8 cellular contexts compared by ENCODE assay signal in the genomic region with DNA sequence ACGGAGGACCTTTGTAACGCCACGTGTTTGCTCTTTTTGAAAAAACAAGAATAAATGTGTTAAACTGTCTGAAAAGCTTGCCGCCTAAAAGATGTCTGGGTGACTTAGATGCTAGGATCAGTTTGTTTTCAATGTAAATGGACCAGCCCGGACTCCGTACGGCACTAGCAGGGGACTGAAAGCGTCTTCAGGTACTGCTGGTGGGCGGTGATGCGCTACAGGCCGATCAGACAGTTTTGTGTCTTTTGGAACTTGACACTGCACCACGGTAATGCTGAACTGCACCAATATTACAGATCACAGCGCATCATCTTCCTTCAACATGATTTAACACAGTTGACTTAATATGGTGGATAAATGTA. TPM values are rescaled to one million over a fixed set of nuclear protein-coding genes. Genes with fewer than 3 reads are reported as not detected.
A peak's percentile ranks its signal among the peaks of the same experiment; 100 is the strongest.
DNase-seq lines count a peak whose midpoint lies in the region; ATAC-seq and TF ChIP-seq lines count a peak whose summit lies in the region.

No MANE protein-coding gene starts in this region.

- peak; percentile 58 for DNase-seq in COLO668 (lab: John Stamatoyannopoulos, UW; ENCODE audit: unreplicated experiment)
- DNase-seq in RWPE1 (ENCODE audit: low spot score) = peak; percentile 11
- peak in 1 of 2 donors; percentile 22 for DNase-seq in breast epithelium (ENCODE audit: low spot score in 2 of 2)
- no peak for DNase-seq in kidney epithelial cell (ENCODE audit: low read depth)
- DNase-seq in stimulated activated CD4-positive, alpha-beta T cell treated with anti-CD3 and anti-CD28 coated beads, Interleukin-4, amount 100 ng/mL, for 4 hours = peak; percentile 32 to 40

- TF ChIP-seq CTCF in HEK293 (tag by site-specific recombination; IDR thresholded peaks at IDR 0.05) (no peak), RWPE1 (conservative IDR thresholded peaks at IDR 0.05; ENCODE audit: low read depth) (no peak), breast epithelium (IDR thresholded peaks at IDR 0.05) (no peak), kidney epithelial cell (IDR thresholded peaks at IDR 0.05; ENCODE audit: insufficient read depth, low read length, poor library complexity, severe bottlenecking) (no peak)

- H3K27me3 ChIP-seq in breast epithelium = no peaks in the 10 kb centered on the region
- H3K27me3 ChIP-seq in kidney epithelial cell (ENCODE audit: control insufficient read depth, insufficient read depth, low read length) = no peaks in the 10 kb centered on the region

- ATAC-seq in HG02759 (IDR thresholded peaks at IDR 0.05; ENCODE audit: unreplicated experiment) (no peak), GM21619 (IDR thresholded peaks at IDR 0.05; ENCODE audit: unreplicated experiment) (no peak)

- TF ChIP-seq POLR2A in breast epithelium (IDR thresholded peaks at IDR 0.05) = no peak

- H3K4me1 ChIP-seq in HEK293 (ENCODE audit: control insufficient read depth, insufficient read depth, low read length) (no peaks in the 10 kb centered on the region), breast epithelium (peaks cover 0 to 5% of the 10 kb centered on the region in 2 donors)

- H3K27ac ChIP-seq in HEK293 (ENCODE audit: extremely low read depth, low read depth, low read length) (peak overlapping the region; percentile 54; the same call in 1 of the 2 replicates), RWPE1 (peak overlapping the region; percentile 93), breast epithelium (peak overlapping the region; percentile 97 to 98)

- H3K4me3 ChIP-seq in HEK293 (ENCODE audit: low read depth, low read length) = peak overlapping the region; percentile 82
- H3K4me3 ChIP-seq in breast epithelium = peak overlapping the region; percentile 82 to 98 (median 92)
- peak overlapping the region; percentile 79 for H3K4me3 ChIP-seq in kidney epithelial cell (ENCODE audit: low read depth, low read length)

- intact Hi-C loops in breast epithelium (cut with DNase I; ENCODE audit: low total_unique reads) = no loop called here

- POLR2A ChIA-PET in HEK293 (lab: Yijun Ruan, JAX) (interaction anchor here (0.7 to 2.8 kb wide), 12 partner anchors 12 to 191 kb away, joined by 3 to 23 read pairs (median 6); a partner anchor contains a TSS), RWPE1 (lab: Yijun Ruan, JAX; ENCODE audit: low non-redundant PET) (interaction anchor here (0.9 to 1.7 kb wide), 2 partner anchors 17 to 55 kb away, joined by 3 to 4 read pairs; no protein-coding TSS in a partner anchor)

- peaks cover 0 to 20% of the 10 kb centered on the region in 2 experiments; a peak in 1 of 3 replicates for H3K36me3 ChIP-seq in HEK293 (ENCODE audit: control insufficient read depth in 2 of 2, insufficient read depth in 1 of 2, low read length in 2 of 2)
- no peaks in the 10 kb centered on the region for H3K36me3 ChIP-seq in breast epithelium
- no peaks in the 10 kb centered on the region for H3K36me3 ChIP-seq in kidney epithelial cell (ENCODE audit: control insufficient read depth, insufficient read depth, low read length)

- H3K9me3 ChIP-seq in HEK293 (ENCODE audit: control insufficient read depth, insufficient read depth, low read depth, low read length) = no peaks in the 10 kb centered on the region
- no peaks in the 10 kb centered on the region for H3K9me3 ChIP-seq in breast epithelium

- CTCF ChIA-PET in HEK293 (lab: Yijun Ruan, JAX) (interaction anchor here (0.7 to 2.4 kb wide), 5 partner anchors 21 to 84 kb away, joined by 3 to 10 read pairs (median 4); a partner anchor contains a TSS), RWPE1 (lab: Yijun Ruan, JAX) (interaction anchor here (1.3 to 2.4 kb wide), 2 partner anchors 67 to 69 kb away, joined by 6 to 8 read pairs; a partner anchor contains a TSS)

TF ChIP-seq in HEK293, 187 proteins besides CTCF, POLR2A, EP300 and RAD21:
- TF ChIP-seq ZNF335 (tag by site-specific recombination; conservative IDR thresholded peaks at IDR 0.05) = peak; percentile 79; the same call in 1 of the 2 replicates
- no peak for TF ChIP-seq ZXDB (tag by site-specific recombination; IDR thresholded peaks at IDR 0.05)
- TF ChIP-seq, protein P1, sequence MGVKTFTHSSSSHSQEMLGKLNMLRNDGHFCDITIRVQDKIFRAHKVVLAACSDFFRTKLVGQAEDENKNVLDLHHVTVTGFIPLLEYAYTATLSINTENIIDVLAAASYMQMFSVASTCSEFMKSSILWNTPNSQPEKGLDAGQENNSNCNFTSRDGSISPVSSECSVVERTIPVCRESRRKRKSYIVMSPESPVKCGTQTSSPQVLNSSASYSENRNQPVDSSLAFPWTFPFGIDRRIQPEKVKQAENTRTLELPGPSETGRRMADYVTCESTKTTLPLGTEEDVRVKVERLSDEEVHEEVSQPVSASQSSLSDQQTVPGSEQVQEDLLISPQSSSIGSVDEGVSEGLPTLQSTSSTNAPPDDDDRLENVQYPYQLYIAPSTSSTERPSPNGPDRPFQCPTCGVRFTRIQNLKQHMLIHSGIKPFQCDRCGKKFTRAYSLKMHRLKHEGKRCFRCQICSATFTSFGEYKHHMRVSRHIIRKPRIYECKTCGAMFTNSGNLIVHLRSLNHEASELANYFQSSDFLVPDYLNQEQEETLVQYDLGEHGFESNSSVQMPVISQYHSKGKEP (tag by site-specific recombination; IDR thresholded peaks at IDR 0.05) = 0 out of 2 replicates have a peak, but pooled peaks have one; percentile 30
- peak; percentile 36; the same call in 1 of the 2 replicates for TF ChIP-seq ZNF10 (tag by site-specific recombination; IDR thresholded peaks at IDR 0.05)
- no peak for TF ChIP-seq KLF1 (tag by site-specific recombination; IDR thresholded peaks at IDR 0.05)
- TF ChIP-seq ZBTB8A (tag by site-specific recombination; IDR thresholded peaks at IDR 0.05) = no peak

RNA-seq across cellular contexts. Expression of a gene that starts 0.7 kb away (rescaled TPM):
- total RNA-seq in breast epithelium = 100 to 1,000 TPM in 2 of 3 donors, 10 to 100 TPM in 1; 95.4 to 142 (median 121) TPM
- 70.9 and 86.5 TPM in 2 replicates for total RNA-seq in kidney epithelial cell

RNA-seq across cellular contexts. Expression of a gene that starts 27.5 kb away (rescaled TPM):
- 10 to 100 TPM; 17.0 to 25.8 (median 21.0) TPM for total RNA-seq in breast epithelium
- total RNA-seq in kidney epithelial cell = 35.8 and 37.9 TPM in 2 replicates

RNA-seq across cellular contexts. Expression of a gene that starts 27.6 kb away (rescaled TPM):
- total RNA-seq in breast epithelium = 1 to 10 TPM in 2 of 3 donors, not detected in 1; 1.2 to 9.5 TPM
- not detected in 2 replicates for total RNA-seq in kidney epithelial cell
